In genomic region chr10:113320213-113320612, GRCh38 we compare ENCODE assay signal across 25 cellular contexts.
"Had no signal": no experiment of that assay in that cellular context is flagged by ENCODE, and none has a peak within 500 bp of the region (broad histone marks: within the 10 kb centered on the region; RNA-seq: fewer than 3 reads in every experiment).

No MANE protein-coding gene starts in this region.

- DNase-seq: activated CD4-positive, alpha-beta T cell treated with anti-CD3 and anti-CD28 coated beads, Interleukin-2, amount 50 U/mL, for 4 hours; activated CD8-positive, alpha-beta memory T cell treated with anti-CD3 and anti-CD28 coated beads for 24 hours; activated CD8-positive, alpha-beta memory T cell treated with anti-CD3 and anti-CD28 coated beads, Interleukin-2, amount 50 U/mL, for 48 hours; activated naive CD4-positive, alpha-beta T cell treated with Interleukin-2 at 50 U/mL for 16 hours; activated naive CD8-positive, alpha-beta T cell treated with anti-CD3 and anti-CD28 coated beads for 36 hours; activated T-cell treated with anti-CD3 and anti-CD28 coated beads, Interleukin-2, amount 50 U/mL, for 4 hours; colonic mucosa; dorsolateral prefrontal cortex; esophagus squamous epithelium; head of caudate nucleus; hypothalamus; mesendoderm; occipital lobe; stimulated activated CD4-positive, alpha-beta T cell treated with anti-CD3 and anti-CD28 coated beads, Interleukin-2, amount 100 ng/mL, for 48 hours; stimulated activated CD8-positive, alpha-beta memory T cell treated with anti-CD3 and anti-CD28 coated beads, Interleukin-4, amount 100 ng/mL, for 48 hours; stimulated activated naive B cell treated with anti-CD40 and anti-IgM and Interleukin-4, amounts not matched to agents 10 μg/mL and 1 μg/mL and 100 μg/mL, for 72 hours; T-helper 9 cell; testis; trophoblast cell had no signal

- H3K27me3 ChIP-seq: colonic mucosa, testis, vagina had no signal

- H3K4me2 ChIP-seq: smooth muscle cell had no signal

- FAIRE-seq: astrocyte had no signal

- H3K9me3 ChIP-seq: colonic mucosa, esophagus squamous epithelium, gastroesophageal sphincter, mucosa of descending colon, testis, vagina had no signal

- H3K27ac ChIP-seq: colonic mucosa, esophagus squamous epithelium, gastroesophageal sphincter, testis, vagina had no signal

- H3K4me3 ChIP-seq: colonic mucosa, dorsolateral prefrontal cortex, esophagus squamous epithelium, gastroesophageal sphincter, mucosa of descending colon, smooth muscle cell, testis, vagina had no signal

- ATAC-seq: activated T-cell treated with anti-CD3 and anti-CD28 coated beads, Interleukin-2, amount 50 U/mL, for 4 hours; gastroesophageal sphincter; mucosa of descending colon; stimulated activated naive B cell treated with anti-CD40 and anti-IgM and Interleukin-4, amounts not matched to agents 10 μg/mL and 1 μg/mL and 100 μg/mL, for 72 hours; WTC11 had no signal

- H3K4me1 ChIP-seq: colonic mucosa, esophagus squamous epithelium, gastroesophageal sphincter, testis had no signal

- H3K36me3 ChIP-seq: colonic mucosa, esophagus squamous epithelium, gastroesophageal sphincter, vagina had no signal
